ENCODE assay signal across 8 cellular contexts in genomic region chr1:116374340-116375164, GRCh38. TPM values are rescaled to one million over a fixed set of nuclear protein-coding genes. Genes with fewer than 3 reads are reported as not detected.
DNase-seq lines count a peak whose midpoint lies in the region; ATAC-seq, FAIRE-seq and TF ChIP-seq lines count a peak whose summit lies in the region.

No MANE protein-coding gene starts in this region.

- H2AFZ ChIP-seq in Loucy (ENCODE audit: low read length) (no peak overlapping the region), astrocyte (ENCODE audit: low read depth, low read length) (peak overlapping the region; percentile 49)

- H3K27me3 ChIP-seq in Loucy (ENCODE audit: insufficient read depth, low read length, poor library complexity, severe bottlenecking): no peaks in the 10 kb centered on the region
- peaks cover 7% of the 10 kb centered on the region for H3K27me3 ChIP-seq in astrocyte (ENCODE audit: insufficient read depth, low read length)

- H4K20me1 ChIP-seq in Loucy (ENCODE audit: insufficient read depth, low read length, poor library complexity, severe bottlenecking) (peaks cover 56% of the 10 kb centered on the region), astrocyte (ENCODE audit: insufficient read depth, low read length) (peaks cover 44% of the 10 kb centered on the region)

- no peaks in the 10 kb centered on the region for H3K9me2 ChIP-seq in Loucy (replicated peaks; ENCODE audit: low read depth, low read length)

- no peaks in the 10 kb centered on the region for H3K36me3 Mint-ChIP-seq in astrocyte (ENCODE audit: low read depth, unreplicated experiment)
- no peaks in the 10 kb centered on the region for H3K36me3 Mint-ChIP-seq in immature natural killer cell
- no peaks in the 10 kb centered on the region for H3K36me3 Mint-ChIP-seq in stimulated activated memory B cell treated with anti-CD40 and anti-IgM and Interleukin-4, amounts not matched to agents 10 μg/mL and 1 μg/mL and 100 μg/mL, for 72 hours

- TF ChIP-seq CTCF in Loucy (conservative IDR thresholded peaks at IDR 0.05; ENCODE audit: low read length) (no peak), astrocyte (IDR thresholded peaks at IDR 0.05; ENCODE audit: insufficient read depth, low read depth, low read length) (no peak)

- H3K4me3 ChIP-seq in Loucy (ENCODE audit: low read length, poor library complexity, severe bottlenecking) (peak overlapping the region; percentile 85), astrocyte (ENCODE audit: insufficient read depth, low read depth, low read length) (peak overlapping the region; percentile 78)

- peaks cover 39% of the 10 kb centered on the region for H3K4me1 Mint-ChIP-seq in astrocyte (ENCODE audit: low read depth, unreplicated experiment)
- H3K4me1 Mint-ChIP-seq in immature natural killer cell: peaks cover 53 to 58% of the 10 kb centered on the region in 2 donors
- H3K4me1 Mint-ChIP-seq in stimulated activated memory B cell treated with anti-CD40 and anti-IgM and Interleukin-4, amounts not matched to agents 10 μg/mL and 1 μg/mL and 100 μg/mL, for 72 hours: peaks cover 55% of the 10 kb centered on the region

- H3K4me3 Mint-ChIP-seq in astrocyte (ENCODE audit: unreplicated experiment): peak overlapping the region; percentile 97
- H3K4me3 Mint-ChIP-seq in immature natural killer cell: peak overlapping the region; percentile 87 to 99 (median 92)
- peak overlapping the region; percentile 96 for H3K4me3 Mint-ChIP-seq in stimulated activated memory B cell treated with anti-CD40 and anti-IgM and Interleukin-4, amounts not matched to agents 10 μg/mL and 1 μg/mL and 100 μg/mL, for 72 hours

- DNase-seq in CD1c-positive myeloid dendritic cell (ENCODE audit: extremely low spot score) (peak; percentile 5), astrocyte (ENCODE audit: low read depth) (no peak), immature natural killer cell (no peak), DMS53 (lab: John Stamatoyannopoulos, UW) (no peak)

- peak overlapping the region; percentile 83 for H3K27ac ChIP-seq in astrocyte (ENCODE audit: low read depth, low read length)

- H3K27me3 Mint-ChIP-seq in astrocyte (ENCODE audit: low read depth, unreplicated experiment) (no peaks in the 10 kb centered on the region), immature natural killer cell (ENCODE audit: low read depth in 3 of 3) (peaks cover 2 to 16% (median 5%) of the 10 kb centered on the region in 3 donors)
- no peaks in the 10 kb centered on the region for H3K27me3 Mint-ChIP-seq in stimulated activated memory B cell treated with anti-CD40 and anti-IgM and Interleukin-4, amounts not matched to agents 10 μg/mL and 1 μg/mL and 100 μg/mL, for 72 hours

- H3K4me2 ChIP-seq in Loucy (ENCODE audit: low read depth, low read length, poor library complexity, severe bottlenecking): peak overlapping the region; percentile 92
- H3K4me2 ChIP-seq in astrocyte (ENCODE audit: low read length): peak overlapping the region; percentile 96

- H3K9me3 Mint-ChIP-seq in astrocyte (ENCODE audit: unreplicated experiment) (no peaks in the 10 kb centered on the region), immature natural killer cell (no peaks in the 10 kb centered on the region)
- no peaks in the 10 kb centered on the region for H3K9me3 Mint-ChIP-seq in stimulated activated memory B cell treated with anti-CD40 and anti-IgM and Interleukin-4, amounts not matched to agents 10 μg/mL and 1 μg/mL and 100 μg/mL, for 72 hours

- peak overlapping the region; percentile 87 for H3K9ac ChIP-seq in Loucy (ENCODE audit: low read depth, low read length, poor library complexity, severe bottlenecking)
- peak overlapping the region; percentile 89 for H3K9ac ChIP-seq in astrocyte (ENCODE audit: low read length)

- H3K79me2 ChIP-seq in Loucy (ENCODE audit: insufficient read depth, low read length) (peaks cover 61% of the 10 kb centered on the region), astrocyte (ENCODE audit: insufficient read depth, low read length) (peaks cover 56% of the 10 kb centered on the region)

- H3K27ac Mint-ChIP-seq in astrocyte (ENCODE audit: unreplicated experiment): peak overlapping the region; percentile 62
- peak overlapping the region; percentile 89 to 98 (median 90) for H3K27ac Mint-ChIP-seq in immature natural killer cell
- H3K27ac Mint-ChIP-seq in stimulated activated memory B cell treated with anti-CD40 and anti-IgM and Interleukin-4, amounts not matched to agents 10 μg/mL and 1 μg/mL and 100 μg/mL, for 72 hours: peak overlapping the region; percentile 82

- H3K36me3 ChIP-seq in Loucy (ENCODE audit: insufficient read depth, low read length) (no peaks in the 10 kb centered on the region), astrocyte (ENCODE audit: insufficient read depth, low read length) (no peaks in the 10 kb centered on the region)

- no peaks in the 10 kb centered on the region for H3F3A ChIP-seq in Loucy (ENCODE audit: low read depth)

- no peak for ATAC-seq in stimulated activated memory B cell treated with anti-CD40 and anti-IgM and Interleukin-4, amounts not matched to agents 10 μg/mL and 1 μg/mL and 100 μg/mL, for 72 hours
- ATAC-seq in HG03520 (IDR thresholded peaks at IDR 0.05; ENCODE audit: unreplicated experiment) (no peak), HG03571 (IDR thresholded peaks at IDR 0.05; ENCODE audit: unreplicated experiment) (no peak)

- FAIRE-seq in astrocyte (lab: Jason Lieb, UNC): no peak

- H3K9me3 ChIP-seq in Loucy (ENCODE audit: insufficient read depth, low read depth, low read length) (no peaks in the 10 kb centered on the region), astrocyte (ENCODE audit: insufficient read depth, low read depth, low read length) (no peaks in the 10 kb centered on the region)

- H3K4me1 ChIP-seq in Loucy (ENCODE audit: insufficient read depth, low read length, poor library complexity, severe bottlenecking) (peaks cover 54% of the 10 kb centered on the region), astrocyte (ENCODE audit: insufficient read depth, low read length) (peaks cover 55% of the 10 kb centered on the region)

RNA-seq across cellular contexts. Expression of gene ATP1A1, which starts 1.5 kb away (rescaled TPM):
- total RNA-seq in astrocyte: 317 and 328 TPM in 2 replicates
- 10 to 100 TPM; 21.5 to 38.7 (median 24.2) TPM for polyA plus RNA-seq in immature natural killer cell
